25 cellular contexts compared by ENCODE assay signal in genomic region chr1:14983277-14983676, GRCh38.
DNase-seq lines count a peak whose midpoint lies in the region; ATAC-seq, FAIRE-seq and TF ChIP-seq lines count a peak whose summit lies in the region.
"Had no signal": no experiment of that assay in that cellular context is flagged by ENCODE, and none has a peak within 500 bp of the region (broad histone marks: within the 10 kb centered on the region; RNA-seq: fewer than 3 reads in every experiment).

No MANE protein-coding gene starts in this region.

- H2BK20ac ChIP-seq in IMR-90 (ENCODE audit: low read depth, low read length) = no peak overlapping the region

- peaks cover 33 to 69% of the 10 kb centered on the region in 2 experiments for H3K79me1 ChIP-seq in IMR-90 (ENCODE audit: low read depth in 1 of 2, low read length in 2 of 2)

- peaks cover 4% of the 10 kb centered on the region for H3K4me1 Mint-ChIP-seq in activated CD4-positive, alpha-beta T cell treated with anti-CD3 and anti-CD28 coated beads for 36 hours
- H3K4me1 Mint-ChIP-seq in naive thymus-derived CD4-positive, alpha-beta T cell = peaks cover 0 to 10% (median 2%) of the 10 kb centered on the region in 7 donors
- H3K4me1 Mint-ChIP-seq: activated naive CD8-positive, alpha-beta T cell treated with anti-CD3 and anti-CD28 coated beads, Interleukin-2, amount 50 U/mL, for 24 hours; naive B cell had no signal

- H3K4ac ChIP-seq in IMR-90 (ENCODE audit: low read depth, low read length) = no peak overlapping the region

- H3K79me2 ChIP-seq in K562 (ENCODE audit: control insufficient read depth, insufficient read depth, low read length) = no peaks in the 10 kb centered on the region

- no peaks in the 10 kb centered on the region for H3K36me3 Mint-ChIP-seq in activated CD4-positive, alpha-beta T cell treated with anti-CD3 and anti-CD28 coated beads for 36 hours (ENCODE audit: low read depth)
- H3K36me3 Mint-ChIP-seq in naive thymus-derived CD4-positive, alpha-beta T cell = no peaks in the 10 kb centered on the region
- H3K36me3 Mint-ChIP-seq: naive B cell had no signal

- intact Hi-C loops in activated CD4-positive, alpha-beta T cell treated with anti-CD3 and anti-CD28 coated beads for 36 hours (cut with DNase I, micrococcal nuclease) = no loop called here
- intact Hi-C loops in IMR-90 (cut with micrococcal nuclease) (no loop called here), K562 (cut with micrococcal nuclease) (no loop called here)
- intact Hi-C loops in naive thymus-derived CD4-positive, alpha-beta T cell (cut with micrococcal nuclease) = no loop called here

- H3K4me2 ChIP-seq in IMR-90 (ENCODE audit: low read depth, low read length) (no peak overlapping the region), K562 (ENCODE audit: insufficient read depth, low read length) (no peak overlapping the region)
- H3K4me2 ChIP-seq: BLaER1 had no signal

- no peak overlapping the region for H3K56ac ChIP-seq in IMR-90 (ENCODE audit: extremely low read depth, insufficient read depth, low read length)

- H4K5ac ChIP-seq in IMR-90 (ENCODE audit: low read depth, low read length) = no peak overlapping the region

- no peak overlapping the region for H2BK5ac ChIP-seq in IMR-90 (ENCODE audit: low read depth, low read length, poor library complexity, severe bottlenecking)

- no peaks in the 10 kb centered on the region for H3K9me3 Mint-ChIP-seq in activated CD4-positive, alpha-beta T cell treated with anti-CD3 and anti-CD28 coated beads for 36 hours (ENCODE audit: low read depth)
- H3K9me3 Mint-ChIP-seq in naive thymus-derived CD4-positive, alpha-beta T cell = no peaks in the 10 kb centered on the region
- H3K9me3 Mint-ChIP-seq: activated naive CD8-positive, alpha-beta T cell treated with anti-CD3 and anti-CD28 coated beads, Interleukin-2, amount 50 U/mL, for 24 hours; activated T-helper 1 cell treated with anti-CD3 and anti-CD28 coated beads, Interleukin-12 subunit alpha, Interleukin-12 subunit beta, Interleukin-2, Interleukin-4 antibody, amounts not matched to agents 30 ng/mL and 10 ng/mL and 1 ng/mL, durations not matched to agents 14 hours and 24 hours and 36 hours; naive B cell had no signal

- H3K9me1 ChIP-seq in IMR-90 (ENCODE audit: insufficient read depth, low read length) (peaks cover 30% of the 10 kb centered on the region), K562 (ENCODE audit: control insufficient read depth, insufficient read depth, low read length) (peaks cover 3% of the 10 kb centered on the region)

- H2BK15ac ChIP-seq in IMR-90 (ENCODE audit: low read depth, low read length) = no peak overlapping the region

- POLR2A ChIA-PET in activated CD4-positive, alpha-beta T cell treated with anti-CD3 and anti-CD28 coated beads for 36 hours (lab: Charles Lee) = no interaction called here
- POLR2A ChIA-PET in IMR-90 (lab: Charles Lee; ENCODE audit: unreplicated experiment) = no interaction called here
- POLR2A ChIA-PET in K562 (lab: Yijun Ruan, JAX) = interaction anchor here (0.6 to 1.2 kb wide), 3 partner anchors 9 to 254 kb away, joined by 3 to 4 read pairs (median 3); no protein-coding TSS in a partner anchor
- POLR2A ChIA-PET in naive thymus-derived CD4-positive, alpha-beta T cell (lab: Charles Lee) = no interaction called here

- FAIRE-seq in K562 (lab: Jason Lieb, UNC) = peak; percentile 84
- no peak for FAIRE-seq in urothelium cell line (lab: Jason Lieb, UNC)
- FAIRE-seq: A204.1 had no signal

- no peak for ATAC-seq in activated CD4-positive, alpha-beta T cell treated with anti-CD3 and anti-CD28 coated beads for 36 hours
- ATAC-seq in IMR-90 (ENCODE audit: low read depth) (no peak), K562 (peak; percentile 77)
- ATAC-seq in naive thymus-derived CD4-positive, alpha-beta T cell = no peak
- ATAC-seq: activated naive CD8-positive, alpha-beta T cell treated with anti-CD3 and anti-CD28 coated beads, Interleukin-2, amount 50 U/mL, for 24 hours had no signal

- H4K8ac ChIP-seq in IMR-90 (ENCODE audit: low read depth in 2 of 2, low read length in 2 of 2) = no peak overlapping the region

- peak; percentile 26 for DNase-seq in activated CD4-positive, alpha-beta T cell treated with anti-CD3 and anti-CD28 coated beads for 36 hours
- DNase-seq in activated CD4-positive, alpha-beta T cell treated with anti-CD3 and anti-CD28 coated beads, Interleukin-2, amount 50 U/mL, for 48 hours = no peak
- DNase-seq in IMR-90 = no peak
- DNase-seq in K562 (ENCODE audit: extremely low read depth in 1 of 4, low spot score in 3 of 4) = peak; percentile 34 to 49 (median 42)
- no peak for DNase-seq in retinal pigment epithelial cell (ENCODE audit: low read depth)
- DNase-seq in NCI-H187 treated with DMSO at 0.1 percent for 48 hours (lab: John Stamatoyannopoulos, UW) = no peak
- no peak for DNase-seq in urothelium cell line (ENCODE audit: low spot score)
- no peak for DNase-seq in naive thymus-derived CD4-positive, alpha-beta T cell
- DNase-seq: activated naive CD8-positive, alpha-beta T cell treated with anti-CD3 and anti-CD28 coated beads, Interleukin-2, amount 50 U/mL, for 24 hours; Calu3; cortex of kidney; GDM1; Kasumi-1; naive B cell; NCI-H1105 treated with DMSO at 0.1 percent for 48 hours; NCI-H2107; NCI-H524 treated with DMSO at 0.1 percent for 48 hours; SIG-M5; stimulated activated CD4-positive, alpha-beta T cell treated with anti-CD3 and anti-CD28 coated beads, Interleukin-2, amount 100 ng/mL, for 48 hours; stomach; trophoblast cell had no signal

- BruUV-seq in IMR-90 (replicated peaks; lab: Mats Ljungman, UMichigan) = no TSS peak
- BruUV-seq in K562 (replicated peaks; lab: Mats Ljungman, UMichigan) = no TSS peak

- H2AFZ ChIP-seq in IMR-90 (replicated peaks; ENCODE audit: low read length, poor library complexity) (no peak overlapping the region), K562 (ENCODE audit: low read depth, low read length) (no peak overlapping the region)
- H2AFZ ChIP-seq: parathyroid adenoma had no signal

- no peak overlapping the region for H4K91ac ChIP-seq in IMR-90 (ENCODE audit: insufficient read depth, low read depth, low read length)

- no peaks in the 10 kb centered on the region for H3K9me3 ChIP-seq in IMR-90 (ENCODE audit: control insufficient read depth, insufficient read depth, low read length)
- H3K9me3 ChIP-seq in K562 (replicated peaks; ENCODE audit: control insufficient read depth, insufficient read depth, low read depth, low read length) = no peaks in the 10 kb centered on the region
- H3K9me3 ChIP-seq in naive thymus-derived CD4-positive, alpha-beta T cell (ENCODE audit: control insufficient read depth in 2 of 3, low read length in 3 of 3) = no peaks in the 10 kb centered on the region
- H3K9me3 ChIP-seq: BLaER1, stomach had no signal

- no peak overlapping the region for H3K23ac ChIP-seq in IMR-90 (ENCODE audit: low read depth, low read length)

- TF ChIP-seq POLR2A in IMR-90 (IDR thresholded peaks at IDR 0.05; ENCODE audit: low read depth, low read length) (no peak), K562 (conservative IDR thresholded peaks at IDR 0.05) (no peak)

- peak overlapping the region; percentile 26 for H2AK9ac ChIP-seq in IMR-90 (replicated peaks; ENCODE audit: low read depth, low read length, poor library complexity)

- H3K36me3 ChIP-seq in IMR-90 (ENCODE audit: control insufficient read depth, insufficient read depth, low read length) (no peaks in the 10 kb centered on the region), K562 (ENCODE audit: control insufficient read depth, insufficient read depth, low read length) (no peaks in the 10 kb centered on the region)
- no peaks in the 10 kb centered on the region for H3K36me3 ChIP-seq in naive thymus-derived CD4-positive, alpha-beta T cell (ENCODE audit: control insufficient read depth in 2 of 3, insufficient read depth in 3 of 3, low read length in 3 of 3)
- H3K36me3 ChIP-seq: BLaER1, stomach had no signal

- H3K27ac Mint-ChIP-seq in activated CD4-positive, alpha-beta T cell treated with anti-CD3 and anti-CD28 coated beads for 36 hours = no peak overlapping the region
- H3K27ac Mint-ChIP-seq in naive thymus-derived CD4-positive, alpha-beta T cell = no peak overlapping the region
- H3K27ac Mint-ChIP-seq: activated naive CD8-positive, alpha-beta T cell treated with anti-CD3 and anti-CD28 coated beads, Interleukin-2, amount 50 U/mL, for 24 hours; activated T-helper 1 cell treated with anti-CD3 and anti-CD28 coated beads, Interleukin-12 subunit alpha, Interleukin-12 subunit beta, Interleukin-2, Interleukin-4 antibody, amounts not matched to agents 30 ng/mL and 10 ng/mL and 1 ng/mL, durations not matched to agents 14 hours and 24 hours and 36 hours; naive B cell had no signal

- TF ChIP-seq CTCF in IMR-90 (conservative IDR thresholded peaks at IDR 0.05; ENCODE audit: low read depth, low read length) (no peak), K562 (IDR thresholded peaks at IDR 0.05 in 2 of 3, conservative IDR thresholded peaks at IDR 0.05 in 1 of 3; ENCODE audit: insufficient read depth in 2 of 3, low read depth in 1 of 3, low read length in 3 of 3) (peak; percentile 60 to 73 (median 61)), retinal pigment epithelial cell (conservative IDR thresholded peaks at IDR 0.05; ENCODE audit: low read depth, low read length) (peak; percentile 32)

- H3K18ac ChIP-seq in IMR-90 (ENCODE audit: low read depth, low read length) = no peak overlapping the region

- H3K9ac ChIP-seq in IMR-90 (ENCODE audit: low read depth, low read length) (no peak overlapping the region), K562 (ENCODE audit: insufficient read depth in 1 of 2, low read depth in 2 of 2, low read length in 2 of 2) (no peak overlapping the region)
- H3K9ac ChIP-seq: BLaER1, parathyroid adenoma had no signal

- no peak overlapping the region for H3K14ac ChIP-seq in IMR-90 (replicated peaks; ENCODE audit: low read depth, low read length)

- H3K27me3 Mint-ChIP-seq in activated CD4-positive, alpha-beta T cell treated with anti-CD3 and anti-CD28 coated beads for 36 hours = no peaks in the 10 kb centered on the region
- H3K27me3 Mint-ChIP-seq in naive thymus-derived CD4-positive, alpha-beta T cell = peaks cover 0 to 9% (median 0%) of the 10 kb centered on the region in 5 donors
- H3K27me3 Mint-ChIP-seq: activated naive CD8-positive, alpha-beta T cell treated with anti-CD3 and anti-CD28 coated beads, Interleukin-2, amount 50 U/mL, for 24 hours had no signal

- no peak overlapping the region for H2AK5ac ChIP-seq in IMR-90 (ENCODE audit: low read depth, low read length)

- CTCF ChIA-PET in activated CD4-positive, alpha-beta T cell treated with anti-CD3 and anti-CD28 coated beads for 36 hours (lab: Charles Lee) = interaction anchor here (0.7 to 0.8 kb wide), 2 partner anchors 77 to 178 kb away, joined by 3 read pairs; no protein-coding TSS in a partner anchor
- CTCF ChIA-PET in IMR-90 (lab: Yijun Ruan, JAX) (no interaction called here), K562 (lab: Yijun Ruan, JAX; ENCODE audit: low intra/inter-chr PET ratio) (no interaction called here)
- CTCF ChIA-PET in naive thymus-derived CD4-positive, alpha-beta T cell (lab: Charles Lee) = no interaction called here

- no peak overlapping the region for H3K4me3 Mint-ChIP-seq in activated CD4-positive, alpha-beta T cell treated with anti-CD3 and anti-CD28 coated beads for 36 hours
- H3K4me3 Mint-ChIP-seq in naive thymus-derived CD4-positive, alpha-beta T cell = no peak overlapping the region
- H3K4me3 Mint-ChIP-seq: activated naive CD8-positive, alpha-beta T cell treated with anti-CD3 and anti-CD28 coated beads, Interleukin-2, amount 50 U/mL, for 24 hours; activated T-helper 1 cell treated with anti-CD3 and anti-CD28 coated beads, Interleukin-12 subunit alpha, Interleukin-12 subunit beta, Interleukin-2, Interleukin-4 antibody, amounts not matched to agents 30 ng/mL and 10 ng/mL and 1 ng/mL, durations not matched to agents 14 hours and 24 hours and 36 hours; naive B cell had no signal

- H3K27ac ChIP-seq in IMR-90 (ENCODE audit: insufficient read depth, low read length) (no peak overlapping the region), K562 (ENCODE audit: extremely low read depth, low read depth, low read length) (no peak overlapping the region)
- no peak overlapping the region for H3K27ac ChIP-seq in naive thymus-derived CD4-positive, alpha-beta T cell (ENCODE audit: low read depth, low read length)
- H3K27ac ChIP-seq: BLaER1, parathyroid adenoma, stomach had no signal

- no peak for TF ChIP-seq EP300 in K562 (IDR thresholded peaks at IDR 0.05; ENCODE audit: low read length)

- H3K27me3 ChIP-seq in IMR-90 (ENCODE audit: control insufficient read depth, insufficient read depth, low read length) (no peaks in the 10 kb centered on the region), K562 (ENCODE audit: control insufficient read depth in 2 of 2, insufficient read depth in 2 of 2, low read length in 2 of 2) (no peaks in the 10 kb centered on the region)
- H3K27me3 ChIP-seq in naive thymus-derived CD4-positive, alpha-beta T cell (ENCODE audit: control insufficient read depth in 2 of 2, insufficient read depth in 2 of 2, low read length in 2 of 2) = no peaks in the 10 kb centered on the region
- H3K27me3 ChIP-seq: BLaER1, stomach had no signal

- H3K4me3 ChIP-seq in IMR-90 (ENCODE audit: insufficient read depth, low read depth, low read length) (no peak overlapping the region), K562 (no peak overlapping the region), retinal pigment epithelial cell (ENCODE audit: low read length) (no peak overlapping the region)
- H3K4me3 ChIP-seq in naive thymus-derived CD4-positive, alpha-beta T cell (ENCODE audit: low read length) = no peak overlapping the region
- H3K4me3 ChIP-seq: BLaER1, stomach had no signal

- in situ Hi-C loops in IMR-90 (cut with MboI; ENCODE audit: low sequenced_read_pairs) (loop anchor here (5.0 kb wide), 1 partner anchor 49 kb away; no protein-coding TSS in a partner anchor), K562 (cut with MboI) (no loop called here)

- H3K4me1 ChIP-seq in IMR-90 (ENCODE audit: control insufficient read depth, insufficient read depth, low read length) = peaks cover 11% of the 10 kb centered on the region
- H3K4me1 ChIP-seq in K562 (replicated peaks in 1 of 2; ENCODE audit: control insufficient read depth in 2 of 2, insufficient read depth in 2 of 2, low read length in 2 of 2) = peaks cover 4 to 12% of the 10 kb centered on the region in 2 experiments; a peak in 4 of 5 replicates
- H3K4me1 ChIP-seq in naive thymus-derived CD4-positive, alpha-beta T cell (ENCODE audit: control insufficient read depth in 2 of 2, insufficient read depth in 2 of 2, low read length in 2 of 2) = no peaks in the 10 kb centered on the region

- 83% methylated on average over 2 of the region's 13 CpGs; no CpG with 5 or more reads in 1 of the 2 experiments for WGBS in IMR-90 (ENCODE audit: extremely low coverage in 2 of 2, insufficient read length in 1 of 2), 2 experiments
- WGBS in K562 (ENCODE audit: insufficient coverage, low coverage, missing lambda C conversion rate) = 83% methylated on average over 13 of the region's 13 CpGs

- dilution Hi-C loops in IMR-90 (cut with HindIII; ENCODE audit: low sequenced_read_pairs, unreplicated experiment) = no loop called here

- H2BK120ac ChIP-seq in IMR-90 (ENCODE audit: low read depth, low read length) = no peak overlapping the region

- TF ChIP-seq RAD21 in IMR-90 (IDR thresholded peaks at IDR 0.05; ENCODE audit: low read length) (no peak), K562 (CRISPR knock-in tag; conservative IDR thresholded peaks at IDR 0.05 in 1 of 2, IDR thresholded peaks at IDR 0.05 in 1 of 2) (peak in 1 of 2 experiments; percentile 45; a peak in 2 of 4 replicates)

- H4K20me1 ChIP-seq in IMR-90 (ENCODE audit: insufficient read depth, low read length) (peaks cover 29% of the 10 kb centered on the region), K562 (replicated peaks; ENCODE audit: control insufficient read depth, insufficient read depth, low read length) (peaks cover 15% of the 10 kb centered on the region)

Comparison
In these comparisons a context has a peak if more than half of its experiments do, and no peak if none do; other contexts are left out.
1. DNase-seq: peak in activated CD4-positive, alpha-beta T cell treated with anti-CD3 and anti-CD28 coated beads for 36 hours (single experiment) and K562 (4 of 4); none in activated CD4-positive, alpha-beta T cell treated with anti-CD3 and anti-CD28 coated beads, Interleukin-2, amount 50 U/mL, for 48 hours (0 of 2), IMR-90 (single experiment), retinal pigment epithelial cell (single experiment), NCI-H187 treated with DMSO at 0.1 percent for 48 hours (single experiment), urothelium cell line (single experiment) and naive thymus-derived CD4-positive, alpha-beta T cell (0 of 9).